Comparison of ENCODE assay signal across 23 cellular contexts in the genomic region with DNA sequence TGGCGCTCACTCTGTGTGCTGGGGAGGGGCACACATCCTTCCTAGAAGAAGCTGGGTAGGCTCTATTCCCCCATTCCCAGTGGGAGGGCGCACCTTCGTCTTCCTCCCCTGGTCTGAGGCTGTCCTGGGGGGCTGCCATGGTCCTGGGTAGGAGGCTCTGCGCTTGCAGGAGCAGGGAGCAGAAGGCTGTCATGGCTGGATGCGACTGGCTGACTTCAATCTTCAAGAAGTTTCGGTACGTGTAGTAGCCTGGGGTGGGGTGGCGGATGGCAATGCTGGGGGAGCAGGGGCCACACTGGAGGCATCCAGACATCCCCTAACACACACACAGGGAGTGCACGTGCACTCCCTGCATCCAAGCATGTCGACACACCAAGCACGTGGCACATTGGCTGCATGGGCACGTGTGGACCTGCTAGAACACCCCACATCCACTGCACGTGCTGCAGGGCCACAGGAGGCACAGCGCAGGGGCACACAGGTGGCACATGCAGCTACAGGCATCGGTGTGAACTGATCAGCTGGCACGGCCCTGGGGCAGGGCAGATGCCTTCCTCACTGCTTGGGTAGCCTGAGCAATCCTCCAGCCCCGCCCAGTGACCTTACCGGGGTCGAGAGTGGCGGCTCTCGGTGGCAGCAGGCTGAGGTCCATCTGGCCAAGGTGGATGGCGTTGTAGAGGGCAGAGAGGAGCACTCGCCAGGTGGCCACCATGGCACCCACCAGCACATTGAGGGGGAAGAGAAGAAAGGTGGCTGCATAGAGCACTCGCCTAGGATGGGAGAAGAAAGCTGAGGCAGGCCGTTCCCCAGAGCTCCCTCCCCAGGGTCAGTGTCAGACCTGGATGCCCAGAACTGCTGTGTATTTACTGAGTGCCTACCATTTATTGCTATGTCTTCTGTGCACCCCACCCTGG. TPM values are rescaled to one million over a fixed set of nuclear protein-coding genes. Genes with fewer than 3 reads are reported as not detected.
DNase-seq lines count a peak whose midpoint lies in the region; ATAC-seq and TF ChIP-seq lines count a peak whose summit lies in the region.
"Had no signal": no experiment of that assay in that cellular context is flagged by ENCODE, and none has a peak within 500 bp of the region (broad histone marks: within the 10 kb centered on the region; RNA-seq: fewer than 3 reads in every experiment).

No MANE protein-coding gene starts in this region.

- H3K4ac ChIP-seq in mesendoderm (ENCODE audit: low read depth, low read length), result no peak overlapping the region

- H2BK120ac ChIP-seq in mesendoderm (ENCODE audit: low read depth, low read length), result no peak overlapping the region

- H3K9me3 ChIP-seq in upper lobe of right lung, result no peaks in the 10 kb centered on the region
- H3K9me3 ChIP-seq: right lobe of liver, transverse colon had no signal

- no peaks in the 10 kb centered on the region; the same call in 1 of the 2 replicates for H3K36me3 Mint-ChIP-seq in HFFc6 (ENCODE audit: low read depth)
- peaks cover 5% of the 10 kb centered on the region for H3K36me3 Mint-ChIP-seq in chondrocyte (ENCODE audit: low read depth)

- H2BK5ac ChIP-seq in mesendoderm (ENCODE audit: low read length), result no peak overlapping the region

- H3K4me3 Mint-ChIP-seq in HFFc6 (peak overlapping the region; percentile 54), chondrocyte (ENCODE audit: unreplicated experiment) (no peak overlapping the region)
- H3K4me3 Mint-ChIP-seq: activated B cell treated with CpG ODN at 0.5 μM for 24 hours; activated CD8-positive, alpha-beta T cell treated with anti-CD3 and anti-CD28 coated beads for 36 hours; activated naive CD4-positive, alpha-beta T cell treated with anti-CD3 and anti-CD28 coated beads for 36 hours; stimulated activated naive CD8-positive, alpha-beta T cell treated with anti-CD3 and anti-CD28 coated beads, Interleukin-15, Interleukin-2, amounts not matched to agents 100 ng/mL and 50 ng/mL, for 24 hours had no signal

- H4K8ac ChIP-seq in mesendoderm (ENCODE audit: low read depth, low read length), result no peak overlapping the region

- H3K4me3 ChIP-seq in mesendoderm (ENCODE audit: low read length) (no peak overlapping the region), upper lobe of right lung (no peak overlapping the region)
- H3K4me3 ChIP-seq: hepatocyte, right lobe of liver, SK-N-MC, transverse colon had no signal

- H3K56ac ChIP-seq in mesendoderm (ENCODE audit: low read length), result no peak overlapping the region

- intact Hi-C loops in upper lobe of right lung (cut with DNase I), result no loop called here

- no peak for TF ChIP-seq CTCF in HFFc6 (IDR thresholded peaks at IDR 0.05)
- TF ChIP-seq CTCF in chondrocyte (IDR thresholded peaks at IDR 0.05), result no peak
- no peak for TF ChIP-seq CTCF in upper lobe of right lung (IDR thresholded peaks at IDR 0.05)

- H3K27ac ChIP-seq in mesendoderm (ENCODE audit: low read depth, low read length), result no peak overlapping the region
- no peak overlapping the region for H3K27ac ChIP-seq in upper lobe of right lung
- H3K27ac ChIP-seq: right lobe of liver, SK-N-MC had no signal

- DNase-seq in HFFc6 (no peak), chondrocyte (ENCODE audit: low spot score) (peak; percentile 73), mesendoderm (no peak), upper lobe of right lung (peak; percentile 61), NCI-H2107 treated with DMSO at 0.1 percent for 48 hours (lab: John Stamatoyannopoulos, UW; ENCODE audit: unreplicated experiment) (no peak)
- DNase-seq: activated B cell treated with CpG ODN at 0.5 μM for 24 hours; activated CD8-positive, alpha-beta T cell treated with anti-CD3 and anti-CD28 coated beads for 36 hours; activated naive CD4-positive, alpha-beta T cell treated with anti-CD3 and anti-CD28 coated beads for 36 hours; activated T-cell treated with anti-CD3 and anti-CD28 coated beads, Interleukin-2, amount 50 U/mL, for 1 hour; AML-193; NCI-H146; NCI-H69; nucleus accumbens; T-helper 9 cell; transverse colon had no signal

- H3K4me1 Mint-ChIP-seq in HFFc6 (ENCODE audit: low read depth), result peaks cover 74% of the 10 kb centered on the region
- H3K4me1 Mint-ChIP-seq in chondrocyte (ENCODE audit: low read depth), result peaks cover 52% of the 10 kb centered on the region
- H3K4me1 Mint-ChIP-seq: activated B cell treated with CpG ODN at 0.5 μM for 24 hours had no signal

- no peaks in the 10 kb centered on the region for H3K79me1 ChIP-seq in mesendoderm (ENCODE audit: low read length)

- peak overlapping the region; percentile 91 for H3K27ac Mint-ChIP-seq in HFFc6
- H3K27ac Mint-ChIP-seq in chondrocyte (ENCODE audit: unreplicated experiment), result peak overlapping the region; percentile 92
- H3K27ac Mint-ChIP-seq: activated B cell treated with CpG ODN at 0.5 μM for 24 hours; activated CD8-positive, alpha-beta T cell treated with anti-CD3 and anti-CD28 coated beads for 36 hours; activated naive CD4-positive, alpha-beta T cell treated with anti-CD3 and anti-CD28 coated beads for 36 hours; stimulated activated naive CD8-positive, alpha-beta T cell treated with anti-CD3 and anti-CD28 coated beads, Interleukin-15, Interleukin-2, amounts not matched to agents 100 ng/mL and 50 ng/mL, for 24 hours had no signal

- no peaks in the 10 kb centered on the region; the same call in 1 of the 2 replicates for H3K27me3 Mint-ChIP-seq in HFFc6 (ENCODE audit: insufficient read depth)
- H3K27me3 Mint-ChIP-seq in chondrocyte (ENCODE audit: low read depth), result peaks cover 2% of the 10 kb centered on the region
- H3K27me3 Mint-ChIP-seq: activated CD8-positive, alpha-beta T cell treated with anti-CD3 and anti-CD28 coated beads for 36 hours; stimulated activated naive CD8-positive, alpha-beta T cell treated with anti-CD3 and anti-CD28 coated beads, Interleukin-15, Interleukin-2, amounts not matched to agents 100 ng/mL and 50 ng/mL, for 24 hours had no signal

- H3K4me1 ChIP-seq in mesendoderm (ENCODE audit: control insufficient read depth, low read depth, low read length) (no peaks in the 10 kb centered on the region), upper lobe of right lung (peaks cover 11% of the 10 kb centered on the region)
- H3K4me1 ChIP-seq: right lobe of liver had no signal

- no peak overlapping the region for H4K5ac ChIP-seq in mesendoderm (ENCODE audit: low read length)

- H3K9ac ChIP-seq in mesendoderm (ENCODE audit: low read length), result no peak overlapping the region

- H2BK15ac ChIP-seq in mesendoderm (replicated peaks; ENCODE audit: low read depth), result no peak overlapping the region

- H3K27me3 ChIP-seq in mesendoderm (ENCODE audit: insufficient read depth, low read length, poor library complexity) (no peaks in the 10 kb centered on the region), upper lobe of right lung (no peaks in the 10 kb centered on the region)
- H3K27me3 ChIP-seq: hepatocyte, right lobe of liver, transverse colon had no signal

- no peaks in the 10 kb centered on the region for H3K36me3 ChIP-seq in mesendoderm (ENCODE audit: control insufficient read depth, insufficient read depth, low read length)
- no peaks in the 10 kb centered on the region for H3K36me3 ChIP-seq in upper lobe of right lung
- H3K36me3 ChIP-seq: right lobe of liver, transverse colon had no signal

- no peaks in the 10 kb centered on the region for H3K9me3 Mint-ChIP-seq in HFFc6
- no peaks in the 10 kb centered on the region for H3K9me3 Mint-ChIP-seq in chondrocyte (ENCODE audit: low read depth)
- H3K9me3 Mint-ChIP-seq: activated B cell treated with CpG ODN at 0.5 μM for 24 hours; activated CD8-positive, alpha-beta T cell treated with anti-CD3 and anti-CD28 coated beads for 36 hours; activated naive CD4-positive, alpha-beta T cell treated with anti-CD3 and anti-CD28 coated beads for 36 hours; stimulated activated naive CD8-positive, alpha-beta T cell treated with anti-CD3 and anti-CD28 coated beads, Interleukin-15, Interleukin-2, amounts not matched to agents 100 ng/mL and 50 ng/mL, for 24 hours had no signal

- ATAC-seq in upper lobe of right lung (no peak), GM18498 (IDR thresholded peaks at IDR 0.05; ENCODE audit: unreplicated experiment) (no peak), HG02571 (IDR thresholded peaks at IDR 0.05; ENCODE audit: unreplicated experiment) (no peak)
- ATAC-seq: activated CD8-positive, alpha-beta T cell treated with anti-CD3 and anti-CD28 coated beads for 36 hours; right lobe of liver had no signal

- no peak overlapping the region for H2AK5ac ChIP-seq in mesendoderm (ENCODE audit: low read length)

- H3K79me2 ChIP-seq in mesendoderm (ENCODE audit: control insufficient read depth, insufficient read depth, low read length), result no peaks in the 10 kb centered on the region
- H3K79me2 ChIP-seq: hepatocyte had no signal

- no CpG with 5 or more reads among the region's 25 CpGs for WGBS in mesendoderm (ENCODE audit: extremely low coverage, insufficient coverage, low lambda C conversion rate)

- H3K23ac ChIP-seq in mesendoderm (ENCODE audit: low read length), result peak overlapping the region; percentile 70

- no peak overlapping the region for H3K18ac ChIP-seq in mesendoderm (ENCODE audit: low read length)

- H3K4me2 ChIP-seq in mesendoderm (ENCODE audit: low read length), result no peak overlapping the region
- H3K4me2 ChIP-seq: hepatocyte had no signal

RNA-seq across cellular contexts. Expression of a gene that starts 7.4 kb away (rescaled TPM):
- total RNA-seq in HFFc6 (2021; fragmentation: NEBNext Ultra II Directional; extraction: Animal tissue kit (Norgen Biotek cat#: 25700)), result 1 to 10 TPM; 1.7 to 6.3 (median 1.9) TPM
- total RNA-seq in chondrocyte, result 49.6 to 143 TPM (median 53.3 TPM) in 3 replicates
- polyA plus RNA-seq in mesendoderm (2013, experiment 1 of 2), result 1.2 TPM
- 0.84 TPM for polyA plus RNA-seq in mesendoderm (2013, experiment 2 of 2)
- total RNA-seq in upper lobe of right lung, result 40.6 TPM
- total RNA-seq: activated B cell treated with CpG ODN at 0.5 μM for 24 hours; activated CD8-positive, alpha-beta T cell treated with anti-CD3 and anti-CD28 coated beads for 36 hours; activated naive CD4-positive, alpha-beta T cell treated with anti-CD3 and anti-CD28 coated beads for 36 hours; MCF 10A had no signal

RNA-seq across cellular contexts. Expression of a gene that starts 21.6 kb away (rescaled TPM):
- 1 to 10 TPM; 2.2 to 3.2 (median 2.6) TPM for total RNA-seq in HFFc6 (2021; fragmentation: NEBNext Ultra II Directional; extraction: Animal tissue kit (Norgen Biotek cat#: 25700))
- total RNA-seq in chondrocyte (4.9 to 12.7 TPM (median 5.4 TPM) in 3 replicates), upper lobe of right lung (not detected)
- 4.4 TPM for polyA plus RNA-seq in mesendoderm (2013, experiment 1 of 2)
- 4.5 TPM for polyA plus RNA-seq in mesendoderm (2013, experiment 2 of 2)
- total RNA-seq: activated B cell treated with CpG ODN at 0.5 μM for 24 hours; activated naive CD4-positive, alpha-beta T cell treated with anti-CD3 and anti-CD28 coated beads for 36 hours; MCF 10A; transverse colon had no signal

RNA-seq across cellular contexts. Expression of a gene that starts 50.6 kb away (rescaled TPM):
- under 1 TPM in 1 of 6 experiments, not detected in 5; 0.07 TPM for total RNA-seq in HFFc6 (2021; fragmentation: NEBNext Ultra II Directional; extraction: Animal tissue kit (Norgen Biotek cat#: 25700))
- total RNA-seq in chondrocyte, result 2.9 to 4.9 TPM (median 3.2 TPM) in 3 replicates
- 0.28 TPM for polyA plus RNA-seq in mesendoderm (2013, experiment 1 of 2)
- 0.21 TPM for polyA plus RNA-seq in mesendoderm (2013, experiment 2 of 2)
- 4.0 TPM for total RNA-seq in upper lobe of right lung
- total RNA-seq: activated B cell treated with CpG ODN at 0.5 μM for 24 hours; activated CD8-positive, alpha-beta T cell treated with anti-CD3 and anti-CD28 coated beads for 36 hours; activated naive CD4-positive, alpha-beta T cell treated with anti-CD3 and anti-CD28 coated beads for 36 hours; Daoy; hepatocyte; MCF 10A had no signal

RNA-seq across cellular contexts. Expression of a gene that starts 55.2 kb away (rescaled TPM):
- total RNA-seq in HFFc6 (2021; fragmentation: NEBNext Ultra II Directional; extraction: Animal tissue kit (Norgen Biotek cat#: 25700)), result under 1 TPM in 1 of 6 experiments, not detected in 5; 0.30 TPM
- total RNA-seq in chondrocyte (not detected in 3 replicates), upper lobe of right lung (not detected)
- polyA plus RNA-seq in mesendoderm (2013, experiment 1 of 2), result 1.7 TPM
- polyA plus RNA-seq in mesendoderm (2013, experiment 2 of 2), result 1.6 TPM
- total RNA-seq: activated B cell treated with CpG ODN at 0.5 μM for 24 hours; activated naive CD4-positive, alpha-beta T cell treated with anti-CD3 and anti-CD28 coated beads for 36 hours; MCF 10A; right lobe of liver had no signal

Comparison
In these comparisons a context has a peak if more than half of its experiments do, and no peak if none do; other contexts are left out.
1. DNase-seq: peak in chondrocyte (single experiment) and upper lobe of right lung (single experiment); none in HFFc6 (single experiment), mesendoderm (single experiment) and NCI-H2107 treated with DMSO at 0.1 percent for 48 hours (single experiment).